Comparison of ENCODE assay signal across 9 cellular contexts in genomic region chr19:38663957-38664502, GRCh38. TPM values are rescaled to one million over a fixed set of nuclear protein-coding genes. Genes with fewer than 3 reads are reported as not detected.
DNase-seq lines count a peak whose midpoint lies in the region; ATAC-seq, FAIRE-seq and TF ChIP-seq lines count a peak whose summit lies in the region.
"Had no signal": no experiment of that assay in that cellular context is flagged by ENCODE, and none has a peak within 500 bp of the region (broad histone marks: within the 10 kb centered on the region; RNA-seq: fewer than 3 reads in every experiment).

No MANE protein-coding gene starts in this region.

- H4K20me1 ChIP-seq in IMR-90 (ENCODE audit: insufficient read depth, low read length): peaks cover 70% of the 10 kb centered on the region

- peak overlapping the region; percentile 32 for H3K18ac ChIP-seq in IMR-90 (ENCODE audit: low read depth, low read length)

- peak overlapping the region; percentile 59; the same call in 1 of the 2 replicates for H3K56ac ChIP-seq in IMR-90 (ENCODE audit: extremely low read depth, insufficient read depth, low read length)

- peak overlapping the region; percentile 99 for H3K23ac ChIP-seq in IMR-90 (ENCODE audit: low read depth, low read length)

- no peak overlapping the region for H2AFZ ChIP-seq in IMR-90 (replicated peaks; ENCODE audit: low read length, poor library complexity)

- H2AK5ac ChIP-seq in IMR-90 (ENCODE audit: low read depth, low read length): peak overlapping the region; percentile 100

- no peak for FAIRE-seq in frontal cortex (lab: Jason Lieb, UNC)
- FAIRE-seq: GM18507 had no signal

- peak overlapping the region; percentile 98 for H3K4ac ChIP-seq in IMR-90 (ENCODE audit: low read depth, low read length)

- H3K36me3 ChIP-seq in IMR-90 (ENCODE audit: control insufficient read depth, insufficient read depth, low read length) (peaks cover 14% of the 10 kb centered on the region), body of pancreas (replicated peaks in 1 of 2; ENCODE audit: insufficient read depth in 1 of 2, low read depth in 2 of 2) (no peaks in the 10 kb centered on the region), left lung (peaks cover 0 to 11% of the 10 kb centered on the region in 2 donors), stomach (peaks cover 0 to 17% (median 3%) of the 10 kb centered on the region in 4 donors)

- peak overlapping the region; percentile 84; the same call in 1 of the 3 replicates for H2BK15ac ChIP-seq in IMR-90 (ENCODE audit: low read depth, low read length)

- no peaks in the 10 kb centered on the region for H3K9me3 ChIP-seq in IMR-90 (ENCODE audit: control insufficient read depth, insufficient read depth, low read length)
- H3K9me3 ChIP-seq in body of pancreas: no peaks in the 10 kb centered on the region
- H3K9me3 ChIP-seq in left lung: no peaks in the 10 kb centered on the region
- no peaks in the 10 kb centered on the region for H3K9me3 ChIP-seq in stomach

- H4K5ac ChIP-seq in IMR-90 (ENCODE audit: low read depth, low read length): peak overlapping the region; percentile 33; the same call in 1 of the 2 replicates

- intact Hi-C loops in IMR-90 (cut with micrococcal nuclease): no loop called here
- intact Hi-C loops in body of pancreas (cut with DNase I): no loop called here
- intact Hi-C loops in left lung (cut with DNase I): no loop called here
- intact Hi-C loops in stomach (cut with DNase I; ENCODE audit: low total_unique reads): no loop called here

- peaks cover 82% of the 10 kb centered on the region for H3K4me1 Mint-ChIP-seq in activated T-cell treated with anti-CD3 and anti-CD28 coated beads, Interleukin-2, amount 50 U/mL, for 24 hours (ENCODE audit: low read depth)

- no peaks in the 10 kb centered on the region for H3K27me3 ChIP-seq in IMR-90 (ENCODE audit: control insufficient read depth, insufficient read depth, low read length)
- no peaks in the 10 kb centered on the region for H3K27me3 ChIP-seq in body of pancreas
- H3K27me3 ChIP-seq in left lung: no peaks in the 10 kb centered on the region
- H3K27me3 ChIP-seq in stomach: no peaks in the 10 kb centered on the region

- TF ChIP-seq CTCF in IMR-90 (conservative IDR thresholded peaks at IDR 0.05; ENCODE audit: low read depth, low read length): no peak
- no peak for TF ChIP-seq CTCF in body of pancreas (IDR thresholded peaks at IDR 0.05)
- TF ChIP-seq CTCF in left lung (IDR thresholded peaks at IDR 0.05): no peak
- TF ChIP-seq CTCF in stomach (IDR thresholded peaks at IDR 0.05): no peak

- H3K4me3 Mint-ChIP-seq in activated T-cell treated with anti-CD3 and anti-CD28 coated beads, Interleukin-2, amount 50 U/mL, for 24 hours: no peak overlapping the region

- peak overlapping the region; percentile 99 for H3K14ac ChIP-seq in IMR-90 (replicated peaks; ENCODE audit: low read depth, low read length)

- H2AK9ac ChIP-seq in IMR-90 (replicated peaks; ENCODE audit: low read depth, low read length, poor library complexity): peak overlapping the region; percentile 36

- TF ChIP-seq EP300 in stomach (IDR thresholded peaks at IDR 0.05): peak; percentile 37

- H4K91ac ChIP-seq in IMR-90 (ENCODE audit: insufficient read depth, low read depth, low read length): peak overlapping the region; percentile 99

- H4K8ac ChIP-seq in IMR-90 (ENCODE audit: low read depth in 2 of 2, low read length in 2 of 2): peak overlapping the region; percentile 95 to 97; a peak in 3 of 4 replicates

- peak overlapping the region; percentile 61 for H3K9ac ChIP-seq in IMR-90 (ENCODE audit: low read depth, low read length)

- CTCF ChIA-PET in IMR-90 (lab: Yijun Ruan, JAX): no interaction called here

- in situ Hi-C loops in IMR-90 (cut with MboI; ENCODE audit: low sequenced_read_pairs): no loop called here

- peaks cover 59% of the 10 kb centered on the region for H3K4me1 ChIP-seq in IMR-90 (ENCODE audit: control insufficient read depth, insufficient read depth, low read length)
- peaks cover 100% of the 10 kb centered on the region for H3K4me1 ChIP-seq in body of pancreas
- peaks cover 80 to 100% of the 10 kb centered on the region in 2 donors for H3K4me1 ChIP-seq in left lung
- peaks cover 98 to 100% (median 100%) of the 10 kb centered on the region in 4 donors for H3K4me1 ChIP-seq in stomach

- peak overlapping the region; percentile 88 for H2BK20ac ChIP-seq in IMR-90 (ENCODE audit: low read depth, low read length)

- H3K4me3 ChIP-seq in IMR-90 (ENCODE audit: insufficient read depth, low read depth, low read length) (no peak overlapping the region), body of pancreas (no peak overlapping the region), left lung (no peak overlapping the region), stomach (peak overlapping the region in 1 of 4 donors; percentile 17)

- 66% methylated on average over 11 of the region's 19 CpGs; no CpG with 5 or more reads in 1 of the 2 experiments for WGBS in IMR-90 (ENCODE audit: extremely low coverage in 2 of 2, insufficient read length in 1 of 2), 2 experiments
- WGBS in body of pancreas, 2 donors: 36 to 52% methylated on average over 16 to 17 of the region's 19 CpGs
- 53 to 66% (median 61%) methylated on average over 12 to 19 of the region's 19 CpGs for WGBS in stomach, 5 donors

- H3K79me1 ChIP-seq in IMR-90 (ENCODE audit: low read depth in 1 of 2, low read length in 2 of 2): peaks cover 5 to 68% of the 10 kb centered on the region in 2 experiments; a peak in 3 of 4 replicates

- peaks cover 51% of the 10 kb centered on the region for H3K36me3 Mint-ChIP-seq in activated T-cell treated with anti-CD3 and anti-CD28 coated beads, Interleukin-2, amount 50 U/mL, for 24 hours (ENCODE audit: low read depth)

- no peak overlapping the region for H3K27ac Mint-ChIP-seq in activated T-cell treated with anti-CD3 and anti-CD28 coated beads, Interleukin-2, amount 50 U/mL, for 24 hours

- H3K9me3 Mint-ChIP-seq in activated T-cell treated with anti-CD3 and anti-CD28 coated beads, Interleukin-2, amount 50 U/mL, for 24 hours: no peaks in the 10 kb centered on the region

- peak overlapping the region; percentile 96 for H2BK5ac ChIP-seq in IMR-90 (ENCODE audit: low read depth, low read length, poor library complexity, severe bottlenecking)

- dilution Hi-C loops in IMR-90 (cut with HindIII; ENCODE audit: low sequenced_read_pairs, unreplicated experiment): no loop called here

- no peak for ATAC-seq in IMR-90 (ENCODE audit: low read depth)
- no peak for ATAC-seq in body of pancreas
- peak; percentile 4 for ATAC-seq in left lung
- ATAC-seq in HG03432 (IDR thresholded peaks at IDR 0.05; ENCODE audit: unreplicated experiment): no peak

- no peak for TF ChIP-seq RAD21 in IMR-90 (IDR thresholded peaks at IDR 0.05; ENCODE audit: low read length)

- peaks cover 54% of the 10 kb centered on the region for H3K9me1 ChIP-seq in IMR-90 (ENCODE audit: insufficient read depth, low read length)

- TF ChIP-seq POLR2A in IMR-90 (IDR thresholded peaks at IDR 0.05; ENCODE audit: low read depth, low read length) (no peak), body of pancreas (IDR thresholded peaks at IDR 0.05) (no peak), stomach (IDR thresholded peaks at IDR 0.05) (no peak)

- no peak overlapping the region for H3K4me2 ChIP-seq in IMR-90 (ENCODE audit: low read depth, low read length)

- peak overlapping the region; percentile 96 for H3K27ac ChIP-seq in IMR-90 (ENCODE audit: insufficient read depth, low read length)
- H3K27ac ChIP-seq in body of pancreas: peak overlapping the region; percentile 84 to 98 (median 94)
- peak overlapping the region; percentile 86 to 93 for H3K27ac ChIP-seq in left lung
- peak overlapping the region; percentile 51 to 99 (median 96) for H3K27ac ChIP-seq in stomach

- DNase-seq in IMR-90 (no peak), body of pancreas (peak in 3 of 4 donors; percentile 50 to 61 (median 55)), left lung (no peak), stomach (no peak), NCI-H774 (lab: John Stamatoyannopoulos, UW) (no peak), frontal cortex (ENCODE audit: low spot score in 2 of 2) (no peak)
- DNase-seq in activated T-cell treated with anti-CD3 and anti-CD28 coated beads, Interleukin-2, amount 50 U/mL, for 24 hours: no peak

- no peaks in the 10 kb centered on the region for H3K27me3 Mint-ChIP-seq in activated T-cell treated with anti-CD3 and anti-CD28 coated beads, Interleukin-2, amount 50 U/mL, for 24 hours

- POLR2A ChIA-PET in IMR-90 (lab: Charles Lee; ENCODE audit: unreplicated experiment): no interaction called here

- BruUV-seq in IMR-90 (replicated peaks; lab: Mats Ljungman, UMichigan): no TSS peak

- peak overlapping the region; percentile 99 for H2BK120ac ChIP-seq in IMR-90 (ENCODE audit: low read depth, low read length)

RNA-seq across cellular contexts. Expression of gene ACTN4, which starts 16.6 kb away (rescaled TPM):
- 614 and 659 TPM in 2 replicates for total RNA-seq in IMR-90 (2012; rRNA removed)
- polyA plus RNA-seq in IMR-90 (2012; rRNA removed): 497 and 541 TPM in 2 replicates
- polyA plus RNA-seq in IMR-90 (2012; cell fraction: cytosol; rRNA removed): 291 and 549 TPM in 2 replicates
- 608 and 1,383 TPM in 2 replicates for polyA plus RNA-seq in IMR-90 (2012; cell fraction: nucleus; rRNA removed; ENCODE audit: low replicate concordance)
- 100 to 1,000 TPM; 143 to 148 TPM for total RNA-seq in body of pancreas
- total RNA-seq in left lung: 100 to 1,000 TPM; 576 to 647 TPM
- total RNA-seq in stomach: 100 to 1,000 TPM; 254 to 343 (median 319) TPM
- polyA plus RNA-seq in stomach: 10 to 100 TPM; 55.3 to 87.2 (median 75.0) TPM
- total RNA-seq in frontal cortex: 50.1 TPM

RNA-seq across cellular contexts. Expression of gene EIF3K, which starts 45.0 kb away (rescaled TPM):
- total RNA-seq in IMR-90 (2012; rRNA removed) (965 and 1,137 TPM in 2 replicates), body of pancreas (100 to 1,000 TPM; 108 to 169 TPM), left lung (100 to 1,000 TPM; 184 to 224 TPM), stomach (100 to 1,000 TPM; 203 to 889 (median 283) TPM), frontal cortex (120 TPM)
- polyA plus RNA-seq in IMR-90 (2012; rRNA removed) (524 and 575 TPM in 2 replicates), stomach (100 to 1,000 TPM; 347 to 495 (median 349) TPM)
- 561 and 960 TPM in 2 replicates for polyA plus RNA-seq in IMR-90 (2012; cell fraction: cytosol; rRNA removed)
- polyA plus RNA-seq in IMR-90 (2012; cell fraction: nucleus; rRNA removed; ENCODE audit: low replicate concordance): 263 and 486 TPM in 2 replicates

RNA-seq across cellular contexts. Expression of gene MAP4K1, which starts 46.3 kb away (rescaled TPM):
- total RNA-seq in IMR-90 (2012; rRNA removed): not detected in 2 replicates
- polyA plus RNA-seq in IMR-90 (2012; rRNA removed): 0.16 and 0.22 TPM in 2 replicates
- polyA plus RNA-seq in IMR-90 (2012; cell fraction: cytosol; rRNA removed): 0.04 and 0.38 TPM in 2 replicates
- 1.5 and 1.7 TPM in 2 replicates for polyA plus RNA-seq in IMR-90 (2012; cell fraction: nucleus; rRNA removed; ENCODE audit: low replicate concordance)
- total RNA-seq in body of pancreas: 1 to 10 TPM; 2.0 to 2.9 TPM
- 10 to 100 TPM in 1 of 2 donors, 1 to 10 TPM in 1; 6.1 to 10.7 TPM for total RNA-seq in left lung
- 10 to 100 TPM in 1 of 5 donors, 1 to 10 TPM in 3, not detected in 1; 1.2 to 12.9 (median 5.2) TPM for total RNA-seq in stomach
- polyA plus RNA-seq in stomach: 1 to 10 TPM; 4.4 to 5.3 (median 5.0) TPM
- 1.2 TPM for total RNA-seq in frontal cortex

Comparison
In these comparisons a context has a peak if more than half of its experiments do, and no peak if none do; other contexts are left out.
1. DNase-seq: peak in body of pancreas (3 of 4); none in IMR-90 (single experiment), left lung (0 of 2), stomach (single experiment), NCI-H774 (single experiment), frontal cortex (0 of 2) and activated T-cell treated with anti-CD3 and anti-CD28 coated beads, Interleukin-2, amount 50 U/mL, for 24 hours (single experiment).
2. Peak in every context shown above with its lines, with median percentiles within 50 percentile points of each other: H3K27ac ChIP-seq.